In the genomic region with DNA sequence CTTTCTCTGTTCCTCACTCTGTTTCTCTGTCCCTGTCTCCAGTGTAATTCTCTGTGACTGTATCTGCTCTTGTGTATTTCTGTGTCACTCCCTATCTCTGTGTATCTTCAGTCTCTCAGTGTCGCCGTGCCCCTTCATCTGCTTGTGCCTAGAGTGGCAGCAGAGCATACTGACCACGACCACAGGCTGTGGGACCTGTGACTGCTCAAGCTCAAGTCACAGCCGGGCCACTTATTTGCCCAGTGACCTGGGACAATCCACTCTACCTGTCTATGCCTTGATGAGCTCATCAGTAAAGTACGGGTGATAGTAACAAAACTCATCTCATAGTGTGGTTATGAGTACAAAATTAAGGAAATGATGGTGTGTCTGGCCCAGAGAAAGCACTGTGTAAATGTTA, we compare ENCODE assay signal across 21 cellular contexts. TPM values are rescaled to one million over a fixed set of nuclear protein-coding genes. Genes with fewer than 3 reads are reported as not detected.
DNase-seq lines count a peak whose midpoint lies in the region; ATAC-seq, FAIRE-seq and TF ChIP-seq lines count a peak whose summit lies in the region.
"Had no signal": no experiment of that assay in that cellular context is flagged by ENCODE, and none has a peak within 500 bp of the region (broad histone marks: within the 10 kb centered on the region; RNA-seq: fewer than 3 reads in every experiment).

No MANE protein-coding gene starts in this region.

- no TSS peak for BruUV-seq in PC-3 (replicated peaks; lab: Mats Ljungman, UMichigan)

- no peaks in the 10 kb centered on the region for H3K79me2 ChIP-seq in PC-3 (ENCODE audit: low read length)

- no peaks in the 10 kb centered on the region for H3K36me3 Mint-ChIP-seq in neural crest cell (ENCODE audit: low read depth)

- intact Hi-C loops in PC-3 (cut with micrococcal nuclease) (no loop called here), thyroid gland (cut with DNase I) (no loop called here)

- H3K9me3 Mint-ChIP-seq in neural crest cell, result no peaks in the 10 kb centered on the region
- H3K9me3 Mint-ChIP-seq: CD8-positive, alpha-beta T cell; HFFc6 had no signal

- 27 to 30% methylated on average over 5 of the region's 5 CpGs for WGBS in thyroid gland, 2 donors

- no peak overlapping the region for H3K9ac ChIP-seq in PC-3 (ENCODE audit: low read length)

- H3K27me3 Mint-ChIP-seq in neural crest cell (ENCODE audit: low read depth), result peaks cover 48% of the 10 kb centered on the region

- no peak for TF ChIP-seq POLR2A in GM12891 (IDR thresholded peaks at IDR 0.05; ENCODE audit: low read depth, low read length)
- no peak for TF ChIP-seq POLR2A in thyroid gland (IDR thresholded peaks at IDR 0.05)

- no peaks in the 10 kb centered on the region for H3K36me3 ChIP-seq in PC-3 (ENCODE audit: low read depth, low read length)
- H3K36me3 ChIP-seq in thyroid gland, result no peaks in the 10 kb centered on the region
- H3K36me3 ChIP-seq: BE2C had no signal

- no peaks in the 10 kb centered on the region for H3K9me3 ChIP-seq in PC-3 (ENCODE audit: low read length)
- no peaks in the 10 kb centered on the region for H3K9me3 ChIP-seq in thyroid gland
- H3K9me3 ChIP-seq: A549, BE2C, HAP-1 had no signal

- H3K27me3 ChIP-seq in PC-3 (ENCODE audit: low read length) (no peaks in the 10 kb centered on the region), thyroid gland (peaks cover 7% of the 10 kb centered on the region)
- H3K27me3 ChIP-seq: BE2C had no signal

- no peaks in the 10 kb centered on the region for H3F3A ChIP-seq in PC-3 (ENCODE audit: low read length, unreplicated experiment)

- no peak overlapping the region for H3K4me2 ChIP-seq in PC-3 (ENCODE audit: low read length)
- H3K4me2 ChIP-seq: A549 had no signal

- CTCF ChIA-PET in PC-3 (lab: Charles Lee), result no interaction called here

- POLR2A ChIA-PET in PC-3 (lab: Charles Lee; ENCODE audit: unreplicated experiment), result no interaction called here

- H3K4me1 Mint-ChIP-seq in neural crest cell, result peaks cover 14% of the 10 kb centered on the region

- no peak overlapping the region for H3K27ac ChIP-seq in PC-3 (ENCODE audit: low read length)
- H3K27ac ChIP-seq in thyroid gland, result no peak overlapping the region
- H3K27ac ChIP-seq: A549, C4-2B had no signal

- FAIRE-seq in GM12891 (lab: Jason Lieb, UNC), result peak; percentile 35
- FAIRE-seq: A549, D721Med had no signal

- TF ChIP-seq CTCF in PC-3 (conservative IDR thresholded peaks at IDR 0.05; ENCODE audit: low read depth, low read length), result no peak
- no peak for TF ChIP-seq CTCF in neural crest cell (conservative IDR thresholded peaks at IDR 0.05)
- TF ChIP-seq CTCF in thyroid gland (IDR thresholded peaks at IDR 0.05), result no peak

- no peak overlapping the region for H3K27ac Mint-ChIP-seq in neural crest cell (ENCODE audit: unreplicated experiment)
- H3K27ac Mint-ChIP-seq: CD8-positive, alpha-beta T cell; HFFc6 had no signal

- H4K20me1 ChIP-seq in PC-3 (ENCODE audit: low read length), result no peaks in the 10 kb centered on the region

- H3K4me3 ChIP-seq in PC-3 (ENCODE audit: low read length) (no peak overlapping the region), thyroid gland (replicated peaks in 1 of 3) (no peak overlapping the region)
- H3K4me3 ChIP-seq: A549, HAP-1 had no signal

- no peak; the same call in none of the 2 replicates for ATAC-seq in PC-3
- ATAC-seq: A549; CD8-positive, alpha-beta T cell had no signal

- H3K9me2 ChIP-seq in PC-3 (replicated peaks; ENCODE audit: low read length), result no peaks in the 10 kb centered on the region

- H3K4me3 Mint-ChIP-seq in neural crest cell, result peak overlapping the region; percentile 10
- H3K4me3 Mint-ChIP-seq: CD8-positive, alpha-beta T cell; HFFc6 had no signal

- DNase-seq in GM12891 (ENCODE audit: insufficient read length, low spot score), result no peak
- DNase-seq in PC-3, result peak; percentile 2
- DNase-seq in neural crest cell (ENCODE audit: low read depth, low spot score), result no peak
- DNase-seq in thyroid gland, result peak; percentile 76 to 80
- no peak for DNase-seq in NCI-H524 (lab: John Stamatoyannopoulos, UW)
- DNase-seq in mucosa of gallbladder (ENCODE audit: low spot score), result no peak
- DNase-seq: BE2C; CD8-positive, alpha-beta T cell; COR-L47; DMS153; GF-D8; GOT3; HFFc6; IMR-90; KG1 had no signal

- no peak overlapping the region for H2AFZ ChIP-seq in PC-3 (ENCODE audit: low read length)

- H3K4me1 ChIP-seq in PC-3 (ENCODE audit: insufficient read depth, low read length) (peaks cover 5% of the 10 kb centered on the region; the same call in 1 of the 2 replicates), thyroid gland (peaks cover 24 to 72% of the 10 kb centered on the region in 2 donors)
- H3K4me1 ChIP-seq: HAP-1 had no signal

TF ChIP-seq in GM12891, 5 proteins besides CTCF, POLR2A, EP300 and RAD21:
- TF ChIP-seq TAF1 (IDR thresholded peaks at IDR 0.05; ENCODE audit: low read depth, low read length), result no peak
- TF ChIP-seq POU2F2 (IDR thresholded peaks at IDR 0.05; ENCODE audit: low read depth, low read length), result no peak
- no peak for TF ChIP-seq SPI1 (IDR thresholded peaks at IDR 0.05; ENCODE audit: low read depth, low read length)
- no peak for TF ChIP-seq PAX5 (IDR thresholded peaks at IDR 0.05; ENCODE audit: insufficient read depth, low read length, severe bottlenecking)
- no peak for TF ChIP-seq POLR2AphosphoS5 (IDR thresholded peaks at IDR 0.05; ENCODE audit: low read depth, low read length)

RNA-seq across cellular contexts. Expression of a gene that starts 8.7 kb away (rescaled TPM):
- polyA plus RNA-seq in GM12891 (2012; ENCODE audit: low read depth, missing spikeins), result 77.3 TPM
- total RNA-seq in PC-3 (2014; rRNA removed) (191 and 206 TPM in 2 replicates), neural crest cell (95.1 and 105 TPM in 2 replicates), thyroid gland (100 to 1,000 TPM; 186 to 202 (median 188) TPM), mucosa of gallbladder (87.6 TPM)

RNA-seq across cellular contexts. Expression of a gene that starts 9.4 kb away (rescaled TPM):
- 0.55 TPM for polyA plus RNA-seq in GM12891 (2012; ENCODE audit: low read depth, missing spikeins)
- total RNA-seq in PC-3 (2014; rRNA removed), result not detected in 2 replicates
- not detected in 2 replicates for total RNA-seq in neural crest cell
- 1 to 10 TPM in 1 of 4 donors, under 1 TPM in 3; 0.27 to 1.9 (median 0.33) TPM for total RNA-seq in thyroid gland
- not detected for total RNA-seq in mucosa of gallbladder
- total RNA-seq: CD8-positive, alpha-beta T cell; HFFc6; HT-29; IMR-90 had no signal
- polyA plus RNA-seq: A549, AG04450, IMR-90 had no signal

RNA-seq across cellular contexts. Expression of a gene that starts 20.8 kb away (rescaled TPM):
- polyA plus RNA-seq in GM12891 (2012; ENCODE audit: low read depth, missing spikeins), result 0.53 TPM
- not detected in 2 replicates for total RNA-seq in PC-3 (2014; rRNA removed)
- not detected in 2 replicates for total RNA-seq in neural crest cell
- total RNA-seq in thyroid gland, result 1 to 10 TPM in 1 of 4 donors, not detected in 3; 1.6 TPM
- not detected for total RNA-seq in mucosa of gallbladder
- total RNA-seq: CD8-positive, alpha-beta T cell; HFFc6; HT-29; IMR-90 had no signal
- polyA plus RNA-seq: A549, AG04450, IMR-90 had no signal

RNA-seq across cellular contexts. Expression of a gene that starts 26.0 kb away (rescaled TPM):
- polyA plus RNA-seq in GM12891 (2012; ENCODE audit: low read depth, missing spikeins), result 0.74 TPM
- 0.26 and 2.1 TPM in 2 replicates for total RNA-seq in PC-3 (2014; rRNA removed)
- 0.20 and 0.21 TPM in 2 replicates for total RNA-seq in neural crest cell
- total RNA-seq in thyroid gland, result 1 to 10 TPM in 1 of 4 donors, not detected in 3; 1.2 TPM
- total RNA-seq in mucosa of gallbladder, result not detected
- total RNA-seq: CD8-positive, alpha-beta T cell; HT-29 had no signal

RNA-seq across cellular contexts. Expression of a gene that starts 31.9 kb away (rescaled TPM):
- not detected for polyA plus RNA-seq in GM12891 (2012; ENCODE audit: low read depth, missing spikeins)
- total RNA-seq in PC-3 (2014; rRNA removed) (not detected in 2 replicates), neural crest cell (not detected in 2 replicates), thyroid gland (not detected), mucosa of gallbladder (not detected)
- total RNA-seq: CD8-positive, alpha-beta T cell; HFFc6; HT-29; IMR-90 had no signal
- polyA plus RNA-seq: A549, AG04450, IMR-90 had no signal

Comparison
In these comparisons a context has a peak if more than half of its experiments do, and no peak if none do; other contexts are left out.
1. DNase-seq: peak in PC-3 (single experiment) and thyroid gland (2 of 2); none in GM12891 (single experiment), neural crest cell (single experiment), NCI-H524 (0 of 2) and mucosa of gallbladder (single experiment).